Comparison of ENCODE assay signal across 9 cellular contexts in the genomic region with DNA sequence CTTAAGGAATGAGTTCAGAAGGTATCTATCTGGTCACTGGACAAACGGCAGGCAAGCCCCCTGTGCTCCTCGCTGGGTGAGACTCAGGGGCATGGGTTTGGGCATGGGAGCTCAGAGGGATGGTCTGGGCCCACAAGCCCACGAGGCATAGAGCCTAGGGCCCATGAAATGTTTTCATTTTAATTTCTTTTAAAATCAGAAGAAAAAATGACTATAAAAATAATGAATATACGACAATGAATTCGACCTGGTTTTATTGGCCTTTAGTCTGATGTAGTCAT.
A peak's percentile ranks its signal among the peaks of the same experiment; 100 is the strongest.
DNase-seq lines count a peak whose midpoint lies in the region; ATAC-seq and TF ChIP-seq lines count a peak whose summit lies in the region.
"Had no signal": no experiment of that assay in that cellular context is flagged by ENCODE, and none has a peak within 500 bp of the region (broad histone marks: within the 10 kb centered on the region; RNA-seq: fewer than 3 reads in every experiment).

No MANE protein-coding gene starts in this region.

- H3K4me1 ChIP-seq in DND-41 (ENCODE audit: insufficient read depth, low read length) (peaks cover 63% of the 10 kb centered on the region), RWPE2 (ENCODE audit: insufficient read depth, poor library complexity, severe bottlenecking) (peaks cover 54% of the 10 kb centered on the region), esophagus muscularis mucosa (peaks cover 79 to 93% (median 90%) of the 10 kb centered on the region in 4 donors)

- no peaks in the 10 kb centered on the region for H4K20me1 ChIP-seq in DND-41 (ENCODE audit: insufficient read depth, low read length)

- peak overlapping the region; percentile 82 for H2AFZ ChIP-seq in DND-41 (ENCODE audit: low read depth, low read length)

- peaks cover 77% of the 10 kb centered on the region for H3K79me2 ChIP-seq in DND-41 (ENCODE audit: insufficient read depth, low read length)

- peak overlapping the region; percentile 95 for H3K9ac ChIP-seq in DND-41 (ENCODE audit: low read depth, low read length)

- no peak for TF ChIP-seq POLR2A in esophagus muscularis mucosa (IDR thresholded peaks at IDR 0.05; ENCODE audit: low read depth)

- no peaks in the 10 kb centered on the region for H3K9me3 ChIP-seq in DND-41 (ENCODE audit: insufficient read depth, low read length, severe bottlenecking)
- no peaks in the 10 kb centered on the region for H3K9me3 ChIP-seq in RWPE2 (ENCODE audit: severe bottlenecking)
- H3K9me3 ChIP-seq in esophagus muscularis mucosa: no peaks in the 10 kb centered on the region

- 15% methylated on average over 5 of the region's 5 CpGs for WGBS in esophagus muscularis mucosa

- no peak for DNase-seq in DND-41
- DNase-seq in RWPE2 (ENCODE audit: low spot score): peak; percentile 33
- DNase-seq in esophagus muscularis mucosa (ENCODE audit: extremely low spot score): no peak
- DNase-seq in sciatic nerve (ENCODE audit: low spot score): peak; percentile 57
- DNase-seq in DMS53 treated with DMSO at 0.1 percent for 48 hours (lab: John Stamatoyannopoulos, UW; ENCODE audit: unreplicated experiment): no peak
- DNase-seq in GM19238 (ENCODE audit: insufficient read length, low spot score): no peak
- DNase-seq: NCI-H2029 treated with DMSO at 0.1 percent for 48 hours had no signal

- ATAC-seq in DND-41 (ENCODE audit: insufficient read depth, low read depth): no peak
- ATAC-seq in RWPE2 (ENCODE audit: low read depth): no peak
- no peak for ATAC-seq in sciatic nerve
- no peak for ATAC-seq in HG03139 (IDR thresholded peaks at IDR 0.05; ENCODE audit: unreplicated experiment)
- no peak for ATAC-seq in GM18867 (IDR thresholded peaks at IDR 0.05; ENCODE audit: unreplicated experiment)

- peak overlapping the region; percentile 82 for H3K4me2 ChIP-seq in DND-41 (ENCODE audit: insufficient read depth, low read length)

- H3K27me3 ChIP-seq in DND-41 (ENCODE audit: insufficient read depth, low read length, poor library complexity) (no peaks in the 10 kb centered on the region), RWPE2 (ENCODE audit: insufficient read depth, poor library complexity, severe bottlenecking) (no peaks in the 10 kb centered on the region), esophagus muscularis mucosa (no peaks in the 10 kb centered on the region)

- intact Hi-C loops in esophagus muscularis mucosa (cut with DNase I) (no loop called here), sciatic nerve (cut with DNase I) (no loop called here)

- H3K36me3 ChIP-seq in DND-41 (ENCODE audit: insufficient read depth, low read length) (peaks cover 8% of the 10 kb centered on the region), RWPE2 (ENCODE audit: low read depth) (peaks cover 25% of the 10 kb centered on the region), esophagus muscularis mucosa (peaks cover 0 to 5% (median under 1%) of the 10 kb centered on the region in 4 donors)

- no peak for TF ChIP-seq CTCF in DND-41 (IDR thresholded peaks at IDR 0.05; ENCODE audit: borderline replicate concordance, extremely low read depth, low read length, poor library complexity, severe bottlenecking)
- TF ChIP-seq CTCF in RWPE2 (IDR thresholded peaks at IDR 0.05; ENCODE audit: poor library complexity, severe bottlenecking): no peak
- no peak for TF ChIP-seq CTCF in esophagus muscularis mucosa (IDR thresholded peaks at IDR 0.05)

- H3K4me3 ChIP-seq in DND-41 (ENCODE audit: low read depth in 1 of 2, low read length in 2 of 2) (peak overlapping the region; percentile 31 to 68), RWPE2 (ENCODE audit: severe bottlenecking) (peak overlapping the region; percentile 50), esophagus muscularis mucosa (peak overlapping the region; percentile 84 to 94 (median 88))

- H3K27ac ChIP-seq in DND-41 (ENCODE audit: low read length) (peak overlapping the region; percentile 87), RWPE2 (ENCODE audit: poor library complexity, severe bottlenecking) (peak overlapping the region; percentile 96), esophagus muscularis mucosa (replicated peaks in 1 of 4) (peak overlapping the region; percentile 99 to 100 (median 100))

- no peak for TF ChIP-seq EP300 in esophagus muscularis mucosa (IDR thresholded peaks at IDR 0.05)

Comparison
In these comparisons a context has a peak if more than half of its experiments do, and no peak if none do; other contexts are left out.
1. DNase-seq: peak in RWPE2 (single experiment) and sciatic nerve (single experiment); none in DND-41 (single experiment), esophagus muscularis mucosa (single experiment), DMS53 treated with DMSO at 0.1 percent for 48 hours (single experiment) and GM19238 (single experiment).
2. Peak in every context shown above with its lines, with median percentiles within 50 percentile points of each other: H3K27ac ChIP-seq and H3K4me3 ChIP-seq.